Comparison of ENCODE assay signal across 1 cellular context in the genomic region with DNA sequence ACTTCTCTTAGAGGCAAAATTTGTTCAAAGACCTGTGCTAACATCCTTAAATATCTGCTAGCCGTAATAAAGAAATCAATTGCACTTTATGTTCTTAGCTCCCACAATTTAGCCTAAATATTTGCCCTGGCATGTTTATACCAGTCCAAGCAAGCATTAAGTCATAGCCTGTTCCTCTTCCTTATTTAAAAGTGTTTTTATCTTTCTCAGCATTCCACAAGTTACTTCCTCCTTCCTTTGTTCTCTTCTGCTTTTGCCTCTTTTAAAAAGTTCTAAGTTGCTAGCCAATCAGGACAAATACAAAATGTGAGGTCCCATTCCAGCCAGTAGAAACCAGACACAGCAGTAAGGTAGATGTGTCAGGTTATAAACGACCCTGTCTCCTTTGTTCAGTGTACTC. TPM values are rescaled to one million over a fixed set of nuclear protein-coding genes. Genes with fewer than 3 reads are reported as not detected.
"Had no signal": no experiment of that assay in that cellular context is flagged by ENCODE, and none has a peak within 500 bp of the region (broad histone marks: within the 10 kb centered on the region; RNA-seq: fewer than 3 reads in every experiment).

No MANE protein-coding gene starts in this region.

RNA-seq across cellular contexts. Expression of a gene that starts 58.0 kb away (rescaled TPM):
- total RNA-seq: dermis blood vessel endothelial cell had no signal
